ENCODE assay signal across 37 cellular contexts in the genomic region with DNA sequence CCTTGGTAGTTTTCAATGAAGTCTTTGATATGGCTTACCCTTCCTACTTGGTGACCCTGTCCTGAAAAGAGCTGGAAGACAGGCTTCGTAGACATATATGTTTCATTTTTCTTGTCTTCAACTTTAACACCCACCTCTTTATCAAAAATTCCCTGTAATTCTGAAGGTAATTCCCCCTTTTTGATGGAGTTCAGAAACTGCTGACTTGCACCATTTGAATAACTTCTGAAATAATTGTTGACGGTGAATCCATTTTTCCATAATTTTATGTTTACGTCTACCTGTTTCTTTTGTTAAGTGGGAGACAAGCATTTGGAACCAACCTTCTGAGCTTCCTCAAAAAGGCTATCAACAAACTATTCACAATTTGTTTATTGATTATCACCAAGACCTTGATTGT. TPM values are rescaled to one million over a fixed set of nuclear protein-coding genes. Genes with fewer than 3 reads are reported as not detected.
"Had no signal": no experiment of that assay in that cellular context is flagged by ENCODE, and none has a peak within 500 bp of the region (broad histone marks: within the 10 kb centered on the region; RNA-seq: fewer than 3 reads in every experiment).

No MANE protein-coding gene starts in this region.

- H3K4me1 ChIP-seq: ascending aorta had no signal

- DNase-seq: activated B cell treated with CpG ODN at 0.5 μM for 24 hours; activated CD4-positive, alpha-beta memory T cell treated with anti-CD3 and anti-CD28 coated beads for 36 hours; activated CD4-positive, alpha-beta T cell treated with anti-CD3 and anti-CD28 coated beads for 4 hours; activated CD4-positive, alpha-beta T cell treated with anti-CD3 and anti-CD28 coated beads, Interleukin-2, amount 50 U/mL, for 1 hour; activated CD4-positive, alpha-beta T cell treated with anti-CD3 and anti-CD28 coated beads, Interleukin-2, amount 50 U/mL, for 4 hours; activated CD4-positive, CD25-positive, alpha-beta regulatory T cell treated with anti-CD3 and anti-CD28 coated beads, Interleukin-2, amount 50 U/mL, for 72 hours; activated CD8-positive, alpha-beta memory T cell treated with anti-CD3 and anti-CD28 coated beads, Interleukin-2, amount 50 U/mL, for 4 hours; activated CD8-positive, alpha-beta T cell treated with anti-CD3 and anti-CD28 coated beads for 36 hours; activated effector memory CD4-positive, alpha-beta T cell treated with anti-CD3 and anti-CD28 coated beads, Interleukin-2, amount 50 U/mL, for 16 hours; activated gamma-delta T cell treated with Interleukin-2 at 50 U/mL for 16 hours; activated naive CD4-positive, alpha-beta T cell; activated naive CD4-positive, alpha-beta T cell treated with anti-CD3 and anti-CD28 coated beads for 36 hours; activated naive CD4-positive, alpha-beta T cell treated with anti-CD3 and anti-CD28 coated beads, Interleukin-2, amount 50 U/mL, for 16 hours; activated naive CD8-positive, alpha-beta T cell treated with anti-CD3 and anti-CD28 coated beads for 36 hours; activated T-cell treated with anti-CD3 and anti-CD28 coated beads for 4 hours; activated T-cell treated with anti-CD3 and anti-CD28 coated beads, Interleukin-2, amount 50 U/mL, for 1 hour; activated T-cell treated with anti-CD3 and anti-CD28 coated beads, Interleukin-2, amount 50 U/mL, for 4 hours; activated T-cell treated with anti-CD3 and anti-CD28 coated beads, Interleukin-2, amount 50 U/mL, for 72 hours; amygdala; anterior cingulate cortex; caudate nucleus; cerebellar nuclear complex; T-cell; T-helper 2 cell; T-helper 9 cell had no signal

- ATAC-seq: activated CD8-positive, alpha-beta T cell treated with anti-CD3 and anti-CD28 coated beads for 36 hours; activated naive CD4-positive, alpha-beta T cell treated with anti-CD3 and anti-CD28 coated beads, Interleukin-2, amount 50 U/mL, for 72 hours; activated T-cell treated with anti-CD3 and anti-CD28 coated beads, Interleukin-2, amount 50 U/mL, for 4 hours; activated T-cell treated with anti-CD3 and anti-CD28 coated beads, Interleukin-2, amount 50 U/mL, for 72 hours; activated T-helper 17 cell treated with anti-CD3 and anti-CD28 coated beads, Interleukin-2, amount 50 U/mL, for 72 hours; T-cell had no signal

- H3K4me3 Mint-ChIP-seq: activated B cell treated with CpG ODN at 0.5 μM for 24 hours; activated CD4-positive, alpha-beta memory T cell treated with anti-CD3 and anti-CD28 coated beads for 36 hours; activated CD4-positive, alpha-beta T cell treated with anti-CD3 and anti-CD28 coated beads, Interleukin-2, amount 10 ng/mL, durations not matched to agents 24 days and 14 days; activated CD8-positive, alpha-beta T cell treated with anti-CD3 and anti-CD28 coated beads for 36 hours; activated naive CD4-positive, alpha-beta T cell treated with anti-CD3 and anti-CD28 coated beads for 36 hours; activated naive CD8-positive, alpha-beta T cell treated with anti-CD3 and anti-CD28 coated beads for 36 hours; activated T-cell treated with anti-CD3 and anti-CD28 coated beads, Interleukin-2, amount 50 U/mL, for 4 hours; activated T-cell treated with anti-CD3 and anti-CD28 coated beads, Interleukin-2, amount 50 U/mL, for 72 hours; activated T-helper 1 cell treated with anti-CD3 and anti-CD28 coated beads, Interleukin-12 subunit alpha, Interleukin-12 subunit beta, Interleukin-2, Interleukin-4 antibody, amounts not matched to agents 30 ng/mL and 10 ng/mL and 1 ng/mL, durations not matched to agents 14 hours and 24 hours and 36 hours; activated T-helper 17 cell treated with anti-CD3 and anti-CD28 coated beads, Interleukin-2, amount 50 U/mL, for 72 hours; brain; central memory CD8-positive, alpha-beta T cell; T-cell; T-helper 2 cell treated with Interferon-gamma antibody and Interleukin-4, amounts not matched to agents 5 μg/mL and 100 μg/mL, for 36 hours had no signal

- FAIRE-seq: bronchial epithelial cell, TTC549 had no signal

- H3K4me3 ChIP-seq: ascending aorta, cardiac muscle cell had no signal

- H3K27ac Mint-ChIP-seq: activated B cell treated with CpG ODN at 0.5 μM for 24 hours; activated CD4-positive, alpha-beta memory T cell treated with anti-CD3 and anti-CD28 coated beads for 36 hours; activated CD4-positive, alpha-beta T cell treated with anti-CD3 and anti-CD28 coated beads, Interleukin-2, amount 10 ng/mL, durations not matched to agents 24 days and 14 days; activated CD8-positive, alpha-beta T cell treated with anti-CD3 and anti-CD28 coated beads for 36 hours; activated naive CD4-positive, alpha-beta T cell treated with anti-CD3 and anti-CD28 coated beads for 36 hours; activated naive CD4-positive, alpha-beta T cell treated with anti-CD3 and anti-CD28 coated beads, Interleukin-2, amount 50 U/mL, for 72 hours; activated naive CD8-positive, alpha-beta T cell treated with anti-CD3 and anti-CD28 coated beads for 36 hours; activated T-cell treated with anti-CD3 and anti-CD28 coated beads, Interleukin-2, amount 50 U/mL, for 72 hours; activated T-helper 1 cell treated with anti-CD3 and anti-CD28 coated beads, Interleukin-12 subunit alpha, Interleukin-12 subunit beta, Interleukin-2, Interleukin-4 antibody, amounts not matched to agents 30 ng/mL and 10 ng/mL and 1 ng/mL, durations not matched to agents 14 hours and 24 hours and 36 hours; activated T-helper 17 cell treated with anti-CD3 and anti-CD28 coated beads, Interleukin-2, amount 50 U/mL, for 72 hours; brain; T-cell; T-helper 2 cell treated with Interferon-gamma antibody and Interleukin-4, amounts not matched to agents 5 μg/mL and 100 μg/mL, for 36 hours had no signal

- H3K27me3 Mint-ChIP-seq: activated B cell treated with CpG ODN at 0.5 μM for 24 hours; activated CD4-positive, alpha-beta memory T cell treated with anti-CD3 and anti-CD28 coated beads for 36 hours; activated CD4-positive, alpha-beta T cell treated with anti-CD3 and anti-CD28 coated beads, Interleukin-2, amount 10 ng/mL, durations not matched to agents 24 days and 14 days; activated CD8-positive, alpha-beta T cell treated with anti-CD3 and anti-CD28 coated beads for 36 hours; activated naive CD8-positive, alpha-beta T cell treated with anti-CD3 and anti-CD28 coated beads for 36 hours; activated T-helper 17 cell treated with anti-CD3 and anti-CD28 coated beads, Interleukin-2, amount 50 U/mL, for 72 hours; brain; central memory CD8-positive, alpha-beta T cell; T-cell had no signal

- H3K27ac ChIP-seq: ascending aorta, cardiac muscle cell, VCaP had no signal

- H3K4me1 Mint-ChIP-seq: activated B cell treated with CpG ODN at 0.5 μM for 24 hours; activated CD4-positive, alpha-beta T cell treated with anti-CD3 and anti-CD28 coated beads, Interleukin-2, amount 10 ng/mL, durations not matched to agents 24 days and 14 days; activated naive CD8-positive, alpha-beta T cell treated with anti-CD3 and anti-CD28 coated beads for 36 hours; activated T-helper 17 cell treated with anti-CD3 and anti-CD28 coated beads, Interleukin-2, amount 50 U/mL, for 72 hours; brain; central memory CD8-positive, alpha-beta T cell; T-cell had no signal

- H3K27me3 ChIP-seq: ascending aorta, cardiac muscle cell had no signal

- H3K36me3 ChIP-seq: cardiac muscle cell had no signal

RNA-seq across cellular contexts. Expression of a gene that starts 14.6 kb away (rescaled TPM):
- total RNA-seq: activated CD4-positive, alpha-beta T cell treated with anti-CD3 and anti-CD28 coated beads, Interleukin-2, amount 10 ng/mL, durations not matched to agents 24 days and 14 days; ascending aorta had no signal
